In the genomic region with DNA sequence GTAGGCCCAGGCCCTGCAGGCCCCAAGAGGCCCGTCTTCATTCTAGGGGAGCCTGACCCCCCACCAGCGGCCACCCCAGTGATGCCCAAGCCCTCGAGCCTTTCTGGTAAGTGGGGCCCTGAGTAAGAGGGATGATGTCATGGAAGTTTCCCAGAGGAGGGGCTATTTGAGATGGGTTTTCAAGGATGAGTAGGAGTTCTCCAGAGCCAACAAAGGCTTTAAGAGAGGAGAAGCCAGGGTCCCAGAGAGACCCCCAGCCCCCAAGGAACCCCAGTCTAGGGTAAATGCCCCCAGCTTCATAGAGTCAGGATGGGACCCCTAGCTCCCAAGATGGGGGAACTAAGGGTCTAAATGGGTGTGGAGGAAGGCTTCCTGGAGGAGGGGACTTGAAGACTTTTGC, we compare ENCODE assay signal across 2 cellular contexts.
A peak's percentile ranks its signal among the peaks of the same experiment; 100 is the strongest.
TF ChIP-seq lines count a peak whose summit lies in the region.

No MANE protein-coding gene starts in this region.

TF ChIP-seq in A549, 52 proteins besides CTCF, POLR2A, EP300 and RAD21 (continued from another document):
- TF ChIP-seq, protein P1, sequence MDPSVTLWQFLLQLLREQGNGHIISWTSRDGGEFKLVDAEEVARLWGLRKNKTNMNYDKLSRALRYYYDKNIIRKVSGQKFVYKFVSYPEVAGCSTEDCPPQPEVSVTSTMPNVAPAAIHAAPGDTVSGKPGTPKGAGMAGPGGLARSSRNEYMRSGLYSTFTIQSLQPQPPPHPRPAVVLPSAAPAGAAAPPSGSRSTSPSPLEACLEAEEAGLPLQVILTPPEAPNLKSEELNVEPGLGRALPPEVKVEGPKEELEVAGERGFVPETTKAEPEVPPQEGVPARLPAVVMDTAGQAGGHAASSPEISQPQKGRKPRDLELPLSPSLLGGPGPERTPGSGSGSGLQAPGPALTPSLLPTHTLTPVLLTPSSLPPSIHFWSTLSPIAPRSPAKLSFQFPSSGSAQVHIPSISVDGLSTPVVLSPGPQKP (IDR thresholded peaks at IDR 0.05; ENCODE audit: low read depth, low read length), result no peak
- TF ChIP-seq RNF2 (IDR thresholded peaks at IDR 0.05; ENCODE audit: borderline replicate concordance, low read depth), result no peak

TF ChIP-seq in HEK293, 187 proteins besides CTCF, POLR2A, EP300 and RAD21:
- peak; percentile 47; the same call in 1 of the 2 replicates for TF ChIP-seq ZNF692 (tag by site-specific recombination; IDR thresholded peaks at IDR 0.05)
- TF ChIP-seq GLIS1 (tag by site-specific recombination; IDR thresholded peaks at IDR 0.05), result peak; percentile 69
- no peak for TF ChIP-seq ZNF175 (tag by site-specific recombination; IDR thresholded peaks at IDR 0.05)
- no peak for TF ChIP-seq EGR2 (tag by site-specific recombination; IDR thresholded peaks at IDR 0.05; ENCODE audit: low read depth)
- TF ChIP-seq ZNF626 (tag by site-specific recombination; IDR thresholded peaks at IDR 0.05), result no peak
- TF ChIP-seq ZFP41 (tag by site-specific recombination; IDR thresholded peaks at IDR 0.05; ENCODE audit: borderline replicate concordance), result no peak
- TF ChIP-seq ZFP3 (tag by site-specific recombination; IDR thresholded peaks at IDR 0.05; ENCODE audit: low read depth), result peak; percentile 94
- TF ChIP-seq ZNF76 (tag by site-specific recombination; IDR thresholded peaks at IDR 0.05; ENCODE audit: borderline replicate concordance, low read depth), result no peak
